Comparison of ENCODE assay signal across 8 cellular contexts in genomic region chr7:16421333-16422099, GRCh38. TPM values are rescaled to one million over a fixed set of nuclear protein-coding genes. Genes with fewer than 3 reads are reported as not detected.
DNase-seq lines count a peak whose midpoint lies in the region; ATAC-seq, FAIRE-seq and TF ChIP-seq lines count a peak whose summit lies in the region.

Gene CRPPA (minus strand): TSS chr7:16421538. CDS start chr7:16421322, 216 bp downstream.

- H3K27me3 ChIP-seq in adipocyte (replicated peaks; ENCODE audit: control insufficient read depth, insufficient read depth, low read length) (no peaks in the 10 kb centered on the region), left ventricle myocardium inferior (ENCODE audit: low read depth) (no peaks in the 10 kb centered on the region)

- H3K4me1 ChIP-seq in adipocyte (ENCODE audit: control insufficient read depth, insufficient read depth, low read length) (peaks cover 17% of the 10 kb centered on the region), left ventricle myocardium inferior (peaks cover 32% of the 10 kb centered on the region)

- FAIRE-seq in GM19239 (lab: Jason Lieb, UNC), result peak; percentile 65

- H3K36me3 ChIP-seq in adipocyte (ENCODE audit: control insufficient read depth, insufficient read depth, low read length, severe bottlenecking) (no peaks in the 10 kb centered on the region), left ventricle myocardium inferior (no peaks in the 10 kb centered on the region)

- TF ChIP-seq CTCF in left ventricle myocardium inferior (IDR thresholded peaks at IDR 0.05; ENCODE audit: borderline replicate concordance), result no peak

- intact Hi-C loops in left ventricle myocardium inferior (cut with micrococcal nuclease), result no loop called here

- H3K27ac ChIP-seq in left ventricle myocardium inferior (replicated peaks), result peak within 1 kb of the TSS; percentile 99

- DNase-seq in AG20443 (ENCODE audit: low spot score) (peak; percentile 63), GM19239 (ENCODE audit: insufficient read length, low spot score) (peak; percentile 3), SHP77 (lab: John Stamatoyannopoulos, UW) (peak; percentile 11 to 50), adipocyte (ENCODE audit: low read depth) (peak; percentile 52), left ventricle myocardium inferior (peak; percentile 37), pons (ENCODE audit: low spot score) (peak; percentile 36), NCI-H187 treated with DMSO at 0.1 percent for 48 hours (lab: John Stamatoyannopoulos, UW) (no peak)

- H3K4me3 ChIP-seq in adipocyte (ENCODE audit: low read length) (peak within 1 kb of the TSS; percentile 80), left ventricle myocardium inferior (peak within 1 kb of the TSS; percentile 79)

- H3K9ac ChIP-seq in adipocyte (ENCODE audit: low read length), result peak within 1 kb of the TSS; percentile 88

- ATAC-seq in HG03280 (IDR thresholded peaks at IDR 0.05; ENCODE audit: unreplicated experiment), result peak; percentile 36

- H3K9me3 ChIP-seq in adipocyte (ENCODE audit: control insufficient read depth, low read length) (no peaks in the 10 kb centered on the region), left ventricle myocardium inferior (replicated peaks) (no peaks in the 10 kb centered on the region)

RNA-seq across cellular contexts. Expression of gene CRPPA, which starts in this region (rescaled TPM):
- 8.3 TPM for total RNA-seq in left ventricle myocardium inferior
